ENCODE assay signal across 1 cellular context in genomic region chr22:20803696-20804324, GRCh38.
A peak's percentile ranks its signal among the peaks of the same experiment; 100 is the strongest.
TF ChIP-seq lines count a peak whose summit lies in the region.

No MANE protein-coding gene starts in this region.

TF ChIP-seq in K562, 482 proteins besides CTCF, POLR2A, EP300 and RAD21 (continued from another document and continues in another):
- TF ChIP-seq ELK1 (CRISPR knock-in tag; IDR thresholded peaks at IDR 0.05) (no peak), ELK3 (CRISPR knock-in tag; IDR thresholded peaks at IDR 0.05) (no peak), CSDE1 (IDR thresholded peaks at IDR 0.05) (no peak), ATF1 (CRISPR knock-in tag; IDR thresholded peaks at IDR 0.05) (no peak), ATF1 (tag; IDR thresholded peaks at IDR 0.05) (0 out of 2 replicates have a peak, but pooled peaks have one; percentile 22), ZNF583 (CRISPR knock-in tag; IDR thresholded peaks at IDR 0.05) (no peak), MAFG (tag; conservative IDR thresholded peaks at IDR 0.05) (no peak), MYBL2 (IDR thresholded peaks at IDR 0.05; ENCODE audit: low read depth) (no peak), MYBL2 (CRISPR knock-in tag; IDR thresholded peaks at IDR 0.05; ENCODE audit: borderline replicate concordance) (no peak), MCM3 (IDR thresholded peaks at IDR 0.05) (no peak), VEZF1 (CRISPR knock-in tag; IDR thresholded peaks at IDR 0.05) (no peak), NFIX (CRISPR knock-in tag; IDR thresholded peaks at IDR 0.05; ENCODE audit: low read depth) (no peak), ETV5 (CRISPR knock-in tag; IDR thresholded peaks at IDR 0.05; ENCODE audit: low read depth) (no peak), POLR3A (IDR thresholded peaks at IDR 0.05; ENCODE audit: borderline replicate concordance, extremely low read depth, insufficient read depth, insufficient read length) (no peak), HMG20A (CRISPR knock-in tag; conservative IDR thresholded peaks at IDR 0.05) (no peak), TAF7 (tag; IDR thresholded peaks at IDR 0.05) (no peak), GTF2A2 (tag; IDR thresholded peaks at IDR 0.05) (no peak), UBTF (IDR thresholded peaks at IDR 0.05; ENCODE audit: borderline replicate concordance in 1 of 2, low read depth in 2 of 2, low read length in 2 of 2) (no peak), FOXA3 (CRISPR knock-in tag; conservative IDR thresholded peaks at IDR 0.05 in 1 of 2, IDR thresholded peaks at IDR 0.05 in 1 of 2) (no peak), EWSR1 (IDR thresholded peaks at IDR 0.05; ENCODE audit: borderline replicate concordance, low read depth, partially characterized antibody) (no peak), HEY1 (CRISPR knock-in tag; IDR thresholded peaks at IDR 0.05; ENCODE audit: borderline replicate concordance) (no peak), HINFP (tag; conservative IDR thresholded peaks at IDR 0.05; ENCODE audit: low read depth) (no peak), E2F3 (CRISPR knock-in tag; IDR thresholded peaks at IDR 0.05) (no peak), SUPT5H (IDR thresholded peaks at IDR 0.05) (no peak), ZNF224 (CRISPR knock-in tag; IDR thresholded peaks at IDR 0.05) (no peak), CCAR2 (IDR thresholded peaks at IDR 0.05; ENCODE audit: low read depth, low read length) (no peak), CEBPZ (IDR thresholded peaks at IDR 0.05; ENCODE audit: borderline replicate concordance, low read depth, low read length) (no peak), POU5F1 (IDR thresholded peaks at IDR 0.05; ENCODE audit: borderline replicate concordance, low read depth, low read length, partially characterized antibody) (no peak), L3MBTL2 (IDR thresholded peaks at IDR 0.05) (0 out of 2 replicates have a peak, but pooled peaks have one; percentile 32), KAT7 (CRISPR knock-in tag; IDR thresholded peaks at IDR 0.05; ENCODE audit: borderline replicate concordance) (no peak), STAT5A (IDR thresholded peaks at IDR 0.05; ENCODE audit: borderline replicate concordance, low read length) (no peak), ZNF165 (CRISPR knock-in tag; IDR thresholded peaks at IDR 0.05; ENCODE audit: borderline replicate concordance) (no peak; the same call in 1 of the 2 replicates), MEIS2 (IDR thresholded peaks at IDR 0.05; ENCODE audit: partially characterized antibody) (peak; percentile 7), HIVEP1 (CRISPR knock-in tag; IDR thresholded peaks at IDR 0.05) (no peak), ZBTB8A (IDR thresholded peaks at IDR 0.05; ENCODE audit: partially characterized antibody) (no peak), SMARCE1 (IDR thresholded peaks at IDR 0.05) (no peak), ZBED1 (IDR thresholded peaks at IDR 0.05) (no peak), POLR3G (IDR thresholded peaks at IDR 0.05; ENCODE audit: extremely low read depth, insufficient read length, insufficient replicate concordance) (no peak), TGIF2 (CRISPR knock-in tag; IDR thresholded peaks at IDR 0.05) (no peak), ZNF197 (CRISPR knock-in tag; IDR thresholded peaks at IDR 0.05; ENCODE audit: low read depth) (no peak), ZBTB9 (CRISPR knock-in tag; IDR thresholded peaks at IDR 0.05) (0 out of 2 replicates have a peak, but pooled peaks have one; percentile 23), GATAD2A (IDR thresholded peaks at IDR 0.05) (no peak), HNRNPLL (IDR thresholded peaks at IDR 0.05; ENCODE audit: low read depth, low read length, poor library complexity, severe bottlenecking) (no peak), FOSL1 (tag; conservative IDR thresholded peaks at IDR 0.05) (no peak), ZNF445 (CRISPR knock-in tag; IDR thresholded peaks at IDR 0.05; ENCODE audit: low read depth) (no peak), CBX5 (IDR thresholded peaks at IDR 0.05; ENCODE audit: borderline replicate concordance, low read depth) (no peak), NCOA1 (IDR thresholded peaks at IDR 0.05; ENCODE audit: low read depth) (no peak), ZNF316 (IDR thresholded peaks at IDR 0.05) (no peak), USF1 (CRISPR knock-in tag; IDR thresholded peaks at IDR 0.05) (0 out of 2 replicates have a peak, but pooled peaks have one; percentile 51), THAP7 (CRISPR knock-in tag; IDR thresholded peaks at IDR 0.05) (no peak), BMI1 (IDR thresholded peaks at IDR 0.05; ENCODE audit: low read length) (no peak), ZNF639 (CRISPR knock-in tag; conservative IDR thresholded peaks at IDR 0.05 in 1 of 2, IDR thresholded peaks at IDR 0.05 in 1 of 2) (no peak), ARID1B (IDR thresholded peaks at IDR 0.05) (no peak), ZNF212 (CRISPR knock-in tag; IDR thresholded peaks at IDR 0.05) (no peak), CHD2 (IDR thresholded peaks at IDR 0.05; ENCODE audit: low read depth, low read length) (0 out of 2 replicates have a peak, but pooled peaks have one; percentile 33), KAT8 (IDR thresholded peaks at IDR 0.05; ENCODE audit: low read depth) (no peak), ZNF561 (CRISPR knock-in tag; conservative IDR thresholded peaks at IDR 0.05) (no peak), MYC (IDR thresholded peaks at IDR 0.05; ENCODE audit: low read depth, low read length) (no peak), MYC (CRISPR knock-in tag; IDR thresholded peaks at IDR 0.05; ENCODE audit: borderline replicate concordance, low read depth) (0 out of 2 replicates have a peak, but pooled peaks have one; percentile 14), ARHGAP35 (IDR thresholded peaks at IDR 0.05; ENCODE audit: partially characterized antibody) (peak; percentile 8)
